In genomic region chr5:180336234-180337020, GRCh38 we compare ENCODE assay signal across 17 cellular contexts. TPM values are rescaled to one million over a fixed set of nuclear protein-coding genes. Genes with fewer than 3 reads are reported as not detected.
"Had no signal": no experiment of that assay in that cellular context is flagged by ENCODE, and none has a peak within 500 bp of the region (broad histone marks: within the 10 kb centered on the region; RNA-seq: fewer than 3 reads in every experiment).

No MANE protein-coding gene starts in this region.

- H3K9me3 Mint-ChIP-seq: central memory CD8-positive, alpha-beta T cell; immature natural killer cell; natural killer cell; neural crest cell had no signal

- H3K36me3 ChIP-seq: ovary, prostate gland, right lobe of liver had no signal

- H3K4me1 Mint-ChIP-seq: immature natural killer cell, natural killer cell had no signal

- DNase-seq: effector memory CD4-positive, alpha-beta T cell; immature natural killer cell; natural killer cell; nucleus accumbens; ovary; right lobe of liver; stimulated activated naive CD4-positive, alpha-beta T cell treated with Interleukin-2 at 50 U/mL for 16 hours; trophoblast cell had no signal

- H3K9me3 ChIP-seq: mucosa of descending colon, ovary, prostate gland, right lobe of liver had no signal

- H3K36me3 Mint-ChIP-seq: immature natural killer cell, natural killer cell had no signal

- H3K4me3 Mint-ChIP-seq: central memory CD8-positive, alpha-beta T cell; immature natural killer cell; natural killer cell; neural crest cell had no signal

- FAIRE-seq: endometrium, frontal cortex, urothelium cell line had no signal

- H3K27ac ChIP-seq: ovary, prostate gland, right lobe of liver had no signal

- H3K27ac Mint-ChIP-seq: immature natural killer cell, natural killer cell had no signal

- H3K4me3 ChIP-seq: mucosa of descending colon, ovary, prostate gland, right lobe of liver had no signal

- ATAC-seq: esophagus mucosa, left colon, mucosa of descending colon, natural killer cell, right lobe of liver had no signal

- H3K27me3 ChIP-seq: ovary, right lobe of liver had no signal

- H3K4me1 ChIP-seq: prostate gland, right lobe of liver had no signal

RNA-seq across cellular contexts. Expression of gene GFPT2, which starts 16.7 kb away (rescaled TPM):
- polyA plus RNA-seq: immature natural killer cell had no signal
